ENCODE assay signal across 22 cellular contexts in genomic region chr7:121745856-121746255, GRCh38.
"Had no signal": no experiment of that assay in that cellular context is flagged by ENCODE, and none has a peak within 500 bp of the region (broad histone marks: within the 10 kb centered on the region; RNA-seq: fewer than 3 reads in every experiment).

No MANE protein-coding gene starts in this region.

- H3K4me1 ChIP-seq: SJSA1 had no signal

- FAIRE-seq: HepG2, RCC 7860 had no signal

- DNase-seq: IMR-90, Karpas-422, KG1, MM.1S, NCI-H1092 treated with DMSO at 0.1 percent for 48 hours, NCI-H1436, NCI-H187, NCI-H2029, NCI-H2081 treated with DMSO at 0.1 percent for 48 hours, NCI-H2171, NCI-H226, NCI-H446, NCI-H510A, NCI-H524 treated with DMSO at 0.1 percent for 48 hours, NCI-H774, Right ventricle myocardium superior, RPMI8226, SIG-M5 had no signal

- H3K36me3 ChIP-seq: SJSA1 had no signal

- H3K27ac ChIP-seq: SJSA1, SK-N-MC had no signal

- H3K9me3 ChIP-seq: SJSA1 had no signal

- ATAC-seq: HepG2 had no signal

- H3K4me3 ChIP-seq: SJSA1, SK-N-MC had no signal
